Comparison of ENCODE assay signal across 9 cellular contexts in genomic region chr1:21594935-21595897, GRCh38.
DNase-seq lines count a peak whose midpoint lies in the region; ATAC-seq and TF ChIP-seq lines count a peak whose summit lies in the region.
"Had no signal": no experiment of that assay in that cellular context is flagged by ENCODE, and none has a peak within 500 bp of the region (broad histone marks: within the 10 kb centered on the region; RNA-seq: fewer than 3 reads in every experiment).

No MANE protein-coding gene starts in this region.

- no peak overlapping the region for H3K9ac ChIP-seq in neural cell (ENCODE audit: low read length)
- H3K9ac ChIP-seq: BLaER1 treated with 17β-estradiol and CSF1 and Interleukin-3, amounts not matched to agents 10 nM and 100 nM had no signal

- H3K27ac ChIP-seq in neural cell (ENCODE audit: low read length) = no peak overlapping the region
- H3K27ac ChIP-seq in uterus = no peak overlapping the region
- H3K27ac ChIP-seq: BLaER1 treated with 17β-estradiol and CSF1 and Interleukin-3, amounts not matched to agents 10 nM and 100 nM had no signal

- no peaks in the 10 kb centered on the region for H3K4me1 ChIP-seq in uterus

- H3K4me3 ChIP-seq in epithelial cell of esophagus (ENCODE audit: low read length) (no peak overlapping the region), neural cell (ENCODE audit: low read length) (no peak overlapping the region), uterus (no peak overlapping the region)
- H3K4me3 ChIP-seq: BLaER1 treated with 17β-estradiol and CSF1 and Interleukin-3, amounts not matched to agents 10 nM and 100 nM had no signal

- TF ChIP-seq POLR2A in uterus (IDR thresholded peaks at IDR 0.05) = no peak

- H3K9me2 ChIP-seq in neural cell (ENCODE audit: insufficient read depth, low read length) = no peaks in the 10 kb centered on the region

- H3F3A ChIP-seq in neural cell (ENCODE audit: insufficient read depth, low read length, poor library complexity, severe bottlenecking) = no peaks in the 10 kb centered on the region

- peak; percentile 26 for DNase-seq in NCI-H1436 (lab: John Stamatoyannopoulos, UW)
- DNase-seq in NCI-H1436 treated with DMSO at 0.1 percent for 48 hours (lab: John Stamatoyannopoulos, UW) = no peak
- DNase-seq in MV-4-11 (lab: John Stamatoyannopoulos, UW) = peak; percentile 51
- peak; percentile 34 to 41 for DNase-seq in activated CD4-positive, alpha-beta T cell treated with anti-CD3 and anti-CD28 coated beads, Interleukin-2, amount 50 U/mL, for 24 hours (ENCODE audit: low read depth in 1 of 2, low spot score in 1 of 2)
- DNase-seq in epithelial cell of esophagus (ENCODE audit: low read depth) = peak; percentile 50
- DNase-seq in uterus = no peak

- peak; percentile 47 for TF ChIP-seq RAD21 in neural cell (conservative IDR thresholded peaks at IDR 0.05)

- intact Hi-C loops in uterus (cut with DNase I; ENCODE audit: low total_unique reads) = no loop called here

- TF ChIP-seq EP300 in neural cell (conservative IDR thresholded peaks at IDR 0.05; ENCODE audit: poor library complexity, severe bottlenecking) = no peak

- H4K20me1 ChIP-seq in neural cell (ENCODE audit: insufficient read depth) = no peaks in the 10 kb centered on the region

- H3K9me3 ChIP-seq in neural cell (ENCODE audit: low read length) = no peaks in the 10 kb centered on the region
- no peaks in the 10 kb centered on the region for H3K9me3 ChIP-seq in uterus
- H3K9me3 ChIP-seq: BLaER1 treated with 17β-estradiol and CSF1 and Interleukin-3, amounts not matched to agents 10 nM and 100 nM had no signal

- H3K36me3 ChIP-seq in neural cell (ENCODE audit: insufficient read depth, low read length) (no peaks in the 10 kb centered on the region), uterus (no peaks in the 10 kb centered on the region)
- H3K36me3 ChIP-seq: BLaER1 treated with 17β-estradiol and CSF1 and Interleukin-3, amounts not matched to agents 10 nM and 100 nM had no signal

- ATAC-seq in GM21786 (IDR thresholded peaks at IDR 0.05; ENCODE audit: unreplicated experiment) = no peak

- no peaks in the 10 kb centered on the region for H3K79me2 ChIP-seq in neural cell (replicated peaks; ENCODE audit: insufficient read depth, low read length)

- H2AFZ ChIP-seq in neural cell (ENCODE audit: low read depth, low read length) = no peak overlapping the region

- TF ChIP-seq CTCF in epithelial cell of esophagus (IDR thresholded peaks at IDR 0.05; ENCODE audit: insufficient read depth, low read depth, low read length, missing control alignments) = peak; percentile 69
- TF ChIP-seq CTCF in neural cell (IDR thresholded peaks at IDR 0.05; ENCODE audit: poor library complexity, severe bottlenecking) = peak; percentile 48
- TF ChIP-seq CTCF in uterus (IDR thresholded peaks at IDR 0.05) = peak in 3 of 4 experiments; percentile 8 to 53 (median 45)

- no peaks in the 10 kb centered on the region for H3K27me3 ChIP-seq in neural cell (ENCODE audit: insufficient read depth, low read depth, low read length)
- no peaks in the 10 kb centered on the region for H3K27me3 ChIP-seq in uterus

- H3K4me2 ChIP-seq in neural cell (ENCODE audit: low read length) = no peak overlapping the region
- H3K4me2 ChIP-seq: BLaER1 treated with 17β-estradiol and CSF1 and Interleukin-3, amounts not matched to agents 10 nM and 100 nM had no signal

TF ChIP-seq in neural cell, 6 proteins besides CTCF, POLR2A, EP300 and RAD21:
- TF ChIP-seq, protein P1, sequence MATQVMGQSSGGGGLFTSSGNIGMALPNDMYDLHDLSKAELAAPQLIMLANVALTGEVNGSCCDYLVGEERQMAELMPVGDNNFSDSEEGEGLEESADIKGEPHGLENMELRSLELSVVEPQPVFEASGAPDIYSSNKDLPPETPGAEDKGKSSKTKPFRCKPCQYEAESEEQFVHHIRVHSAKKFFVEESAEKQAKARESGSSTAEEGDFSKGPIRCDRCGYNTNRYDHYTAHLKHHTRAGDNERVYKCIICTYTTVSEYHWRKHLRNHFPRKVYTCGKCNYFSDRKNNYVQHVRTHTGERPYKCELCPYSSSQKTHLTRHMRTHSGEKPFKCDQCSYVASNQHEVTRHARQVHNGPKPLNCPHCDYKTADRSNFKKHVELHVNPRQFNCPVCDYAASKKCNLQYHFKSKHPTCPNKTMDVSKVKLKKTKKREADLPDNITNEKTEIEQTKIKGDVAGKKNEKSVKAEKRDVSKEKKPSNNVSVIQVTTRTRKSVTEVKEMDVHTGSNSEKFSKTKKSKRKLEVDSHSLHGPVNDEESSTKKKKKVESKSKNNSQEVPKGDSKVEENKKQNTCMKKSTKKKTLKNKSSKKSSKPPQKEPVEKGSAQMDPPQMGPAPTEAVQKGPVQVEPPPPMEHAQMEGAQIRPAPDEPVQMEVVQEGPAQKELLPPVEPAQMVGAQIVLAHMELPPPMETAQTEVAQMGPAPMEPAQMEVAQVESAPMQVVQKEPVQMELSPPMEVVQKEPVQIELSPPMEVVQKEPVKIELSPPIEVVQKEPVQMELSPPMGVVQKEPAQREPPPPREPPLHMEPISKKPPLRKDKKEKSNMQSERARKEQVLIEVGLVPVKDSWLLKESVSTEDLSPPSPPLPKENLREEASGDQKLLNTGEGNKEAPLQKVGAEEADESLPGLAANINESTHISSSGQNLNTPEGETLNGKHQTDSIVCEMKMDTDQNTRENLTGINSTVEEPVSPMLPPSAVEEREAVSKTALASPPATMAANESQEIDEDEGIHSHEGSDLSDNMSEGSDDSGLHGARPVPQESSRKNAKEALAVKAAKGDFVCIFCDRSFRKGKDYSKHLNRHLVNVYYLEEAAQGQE (IDR thresholded peaks at IDR 0.05; ENCODE audit: borderline replicate concordance) = no peak
- TF ChIP-seq POLR2AphosphoS5 (IDR thresholded peaks at IDR 0.05) (no peak), SMC3 (conservative IDR thresholded peaks at IDR 0.05; ENCODE audit: poor library complexity) (peak; percentile 58), TAF1 (IDR thresholded peaks at IDR 0.05; ENCODE audit: low read depth) (no peak), EZH2 (IDR thresholded peaks at IDR 0.05; ENCODE audit: borderline replicate concordance, insufficient read depth, low read length, poor library complexity, severe bottlenecking) (no peak), MXI1 (conservative IDR thresholded peaks at IDR 0.05; ENCODE audit: poor library complexity, severe bottlenecking) (no peak)

Comparison
In these comparisons a context has a peak if more than half of its experiments do, and no peak if none do; other contexts are left out.
1. DNase-seq: peak in NCI-H1436 (single experiment), MV-4-11 (single experiment), activated CD4-positive, alpha-beta T cell treated with anti-CD3 and anti-CD28 coated beads, Interleukin-2, amount 50 U/mL, for 24 hours (2 of 2) and epithelial cell of esophagus (single experiment); none in NCI-H1436 treated with DMSO at 0.1 percent for 48 hours (single experiment) and uterus (0 of 2).
2. Peak in every context shown above with its lines, with median percentiles within 50 percentile points of each other: CTCF ChIP-seq.